15 cellular contexts compared by ENCODE assay signal in the genomic region with DNA sequence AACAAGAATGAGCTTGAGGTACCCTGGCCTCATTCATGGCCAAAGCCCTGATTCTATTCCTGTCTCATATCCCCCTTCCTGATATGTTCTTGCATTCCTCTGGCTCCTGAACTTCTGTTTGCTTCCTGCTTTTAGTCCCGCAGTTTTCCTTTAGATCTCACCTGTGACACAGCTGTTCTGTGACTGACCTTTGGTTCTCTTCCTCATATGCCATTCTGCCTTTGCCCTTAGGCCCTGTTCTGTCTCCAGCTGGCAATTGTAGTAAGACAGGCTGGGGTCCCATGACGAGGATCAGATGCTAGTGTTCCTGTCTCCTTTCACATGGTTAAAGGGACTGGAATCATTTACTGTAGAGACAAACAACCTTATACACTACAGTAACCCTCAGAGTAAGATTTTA. TPM values are rescaled to one million over a fixed set of nuclear protein-coding genes. Genes with fewer than 3 reads are reported as not detected.
DNase-seq lines count a peak whose midpoint lies in the region; ATAC-seq and TF ChIP-seq lines count a peak whose summit lies in the region.
"Had no signal": no experiment of that assay in that cellular context is flagged by ENCODE, and none has a peak within 500 bp of the region (broad histone marks: within the 10 kb centered on the region; RNA-seq: fewer than 3 reads in every experiment).

No MANE protein-coding gene starts in this region.

- no peaks in the 10 kb centered on the region for H3K9me3 Mint-ChIP-seq in immature natural killer cell
- no peaks in the 10 kb centered on the region for H3K9me3 Mint-ChIP-seq in progenitor cell of endocrine pancreas (ENCODE audit: low read depth)

- DNase-seq in DMS53 (lab: John Stamatoyannopoulos, UW) (peak; percentile 21), DMS53 treated with DMSO at 0.1 percent for 48 hours (lab: John Stamatoyannopoulos, UW; ENCODE audit: unreplicated experiment) (no peak), SK-MEL-5 (ENCODE audit: low read depth, low spot score) (peak; percentile 73), immature natural killer cell (no peak), progenitor cell of endocrine pancreas (ENCODE audit: low spot score, unreplicated experiment) (no peak), GM13976 (ENCODE audit: low spot score) (no peak)
- DNase-seq in stimulated activated CD4-positive, alpha-beta T cell treated with anti-CD3 and anti-CD28 coated beads, Interleukin-15, amount 100 ng/mL, for 24 hours: no peak
- DNase-seq: erythroblast, NCI-H1694, NCI-H510A treated with DMSO at 0.1 percent for 48 hours, OCI-M1, psoas muscle, substantia nigra had no signal

- no peak for TF ChIP-seq CTCF in progenitor cell of endocrine pancreas (IDR thresholded peaks at IDR 0.05; ENCODE audit: unreplicated experiment)
- TF ChIP-seq CTCF in GM13976 (IDR thresholded peaks at IDR 0.05; ENCODE audit: borderline replicate concordance, control extremely low read depth, extremely low read depth, insufficient read depth, missing control alignments): no peak

- peaks cover 0 to 7% (median 5%) of the 10 kb centered on the region in 3 donors for H3K27me3 Mint-ChIP-seq in immature natural killer cell (ENCODE audit: low read depth in 3 of 3)
- no peaks in the 10 kb centered on the region for H3K27me3 Mint-ChIP-seq in progenitor cell of endocrine pancreas

- peaks cover 13 to 14% of the 10 kb centered on the region in 2 donors for H3K4me1 Mint-ChIP-seq in immature natural killer cell
- H3K4me1 Mint-ChIP-seq in progenitor cell of endocrine pancreas (ENCODE audit: low read depth): peaks cover 23% of the 10 kb centered on the region

- H3K4me3 Mint-ChIP-seq in immature natural killer cell (no peak overlapping the region), progenitor cell of endocrine pancreas (ENCODE audit: low read depth) (peak overlapping the region; percentile 1)

- peak overlapping the region in 4 of 6 donors; percentile 1 to 80 (median 20) for H3K27ac Mint-ChIP-seq in immature natural killer cell
- peak overlapping the region; percentile 65 for H3K27ac Mint-ChIP-seq in progenitor cell of endocrine pancreas

- no peak for ATAC-seq in GM21723 (IDR thresholded peaks at IDR 0.05; ENCODE audit: unreplicated experiment)
- ATAC-seq: psoas muscle had no signal

- H3K36me3 Mint-ChIP-seq in immature natural killer cell: peaks cover 8 to 9% (median 8%) of the 10 kb centered on the region in 3 donors
- peaks cover 2% of the 10 kb centered on the region for H3K36me3 Mint-ChIP-seq in progenitor cell of endocrine pancreas (ENCODE audit: insufficient read depth)

- in situ Hi-C loops in SK-MEL-5 (cut with HindIII; ENCODE audit: low pct_unique_long_range_greater_than_20kb, low sequenced_read_pairs) (no loop called here), GM13976 (cut with MboI; ENCODE audit: low sequenced_read_pairs, unreplicated experiment) (no loop called here)

RNA-seq across cellular contexts. Expression of gene PDE3B, which starts 59.0 kb away (rescaled TPM):
- 11.4 and 11.9 TPM in 2 replicates for total RNA-seq in SK-MEL-5 (2014; rRNA removed; shearing (Covaris generic))
- 6.6 and 8.4 TPM in 2 replicates for polyA plus RNA-seq in SK-MEL-5 (2015; cell fraction: cytosol; rRNA removed)
- polyA plus RNA-seq in SK-MEL-5 (2015; cell fraction: nucleus; rRNA removed): 19.9 and 25.0 TPM in 2 replicates
- polyA plus RNA-seq in immature natural killer cell: 1 to 10 TPM; 2.4 to 4.7 (median 2.6) TPM
- total RNA-seq in progenitor cell of endocrine pancreas: 26.9 and 29.7 TPM in 2 replicates
- total RNA-seq: M059J had no signal

Comparison
In these comparisons a context has a peak if more than half of its experiments do, and no peak if none do; other contexts are left out.
1. DNase-seq: peak in DMS53 (single experiment) and SK-MEL-5 (single experiment); none in DMS53 treated with DMSO at 0.1 percent for 48 hours (single experiment), immature natural killer cell (0 of 3), progenitor cell of endocrine pancreas (single experiment), stimulated activated CD4-positive, alpha-beta T cell treated with anti-CD3 and anti-CD28 coated beads, Interleukin-15, amount 100 ng/mL, for 24 hours (single experiment) and GM13976 (single experiment).